In genomic region chr9:106929471-106930198, GRCh38 we compare ENCODE assay signal across 18 cellular contexts.
DNase-seq lines count a peak whose midpoint lies in the region; TF ChIP-seq lines count a peak whose summit lies in the region.
"Had no signal": no experiment of that assay in that cellular context is flagged by ENCODE, and none has a peak within 500 bp of the region (broad histone marks: within the 10 kb centered on the region; RNA-seq: fewer than 3 reads in every experiment).

No MANE protein-coding gene starts in this region.

- no peak for TF ChIP-seq EP300 in esophagus muscularis mucosa (IDR thresholded peaks at IDR 0.05)

- TF ChIP-seq CTCF in esophagus muscularis mucosa (IDR thresholded peaks at IDR 0.05) (no peak), hepatocyte (IDR thresholded peaks at IDR 0.05; ENCODE audit: poor library complexity) (no peak), thyroid gland (IDR thresholded peaks at IDR 0.05) (no peak)

- H3K9me3 ChIP-seq in esophagus muscularis mucosa: no peaks in the 10 kb centered on the region
- H3K9me3 ChIP-seq in hepatocyte (ENCODE audit: low read depth): no peaks in the 10 kb centered on the region
- H3K9me3 ChIP-seq in thyroid gland: no peaks in the 10 kb centered on the region

- H3K4me3 ChIP-seq in esophagus muscularis mucosa (no peak overlapping the region), hepatocyte (no peak overlapping the region), thyroid gland (replicated peaks in 1 of 3) (no peak overlapping the region)
- H3K4me3 ChIP-seq: BLaER1 treated with 17β-estradiol and CSF1 and Interleukin-3, amounts not matched to agents 10 nM and 100 nM; neural progenitor cell had no signal

- TF ChIP-seq POLR2A in esophagus muscularis mucosa (IDR thresholded peaks at IDR 0.05; ENCODE audit: low read depth): no peak
- peak in 1 of 2 donors; percentile 42 for TF ChIP-seq POLR2A in thyroid gland (IDR thresholded peaks at IDR 0.05)

- no peaks in the 10 kb centered on the region for H3K9me2 ChIP-seq in hepatocyte (replicated peaks; ENCODE audit: insufficient read depth)

- H3K4me1 ChIP-seq in esophagus muscularis mucosa (peaks cover 15 to 26% (median 20%) of the 10 kb centered on the region in 4 donors), hepatocyte (ENCODE audit: insufficient read depth) (peaks cover 11% of the 10 kb centered on the region), thyroid gland (peaks cover 14 to 18% of the 10 kb centered on the region in 2 donors)
- H3K4me1 ChIP-seq: BLaER1 treated with 17β-estradiol and CSF1 and Interleukin-3, amounts not matched to agents 10 nM and 100 nM had no signal

- H3K27me3 ChIP-seq in esophagus muscularis mucosa (no peaks in the 10 kb centered on the region), hepatocyte (no peaks in the 10 kb centered on the region), thyroid gland (no peaks in the 10 kb centered on the region)
- H3K27me3 ChIP-seq: BLaER1 treated with 17β-estradiol and CSF1 and Interleukin-3, amounts not matched to agents 10 nM and 100 nM; neural progenitor cell had no signal

- no peak overlapping the region for H2AFZ ChIP-seq in hepatocyte
- H2AFZ ChIP-seq: neural progenitor cell had no signal

- DNase-seq in amniotic epithelial cell (ENCODE audit: low read depth): peak; percentile 51
- no peak for DNase-seq in esophagus muscularis mucosa (ENCODE audit: extremely low spot score)
- no peak for DNase-seq in hepatocyte (ENCODE audit: low spot score)
- DNase-seq in thyroid gland: peak; percentile 78 to 85
- no peak for DNase-seq in NCI-H82 treated with DMSO at 0.1 percent for 48 hours (lab: John Stamatoyannopoulos, UW; ENCODE audit: unreplicated experiment)
- DNase-seq in HEK293T (ENCODE audit: extremely low spot score): no peak
- no peak for DNase-seq in HCEC 1CT
- DNase-seq: activated CD4-positive, alpha-beta T cell treated with anti-CD3 and anti-CD28 coated beads for 4 hours; activated naive CD4-positive, alpha-beta T cell; DMS 273 treated with DMSO at 0.1 percent for 48 hours; effector CD4-positive, alpha-beta T cell; foreskin melanocyte; NCI-H1930; NCI-H69; PC-3; stimulated activated CD4-positive, alpha-beta T cell treated with anti-CD3 and anti-CD28 coated beads, Interleukin-2, amount 100 ng/mL, for 48 hours had no signal

- POLR2A ChIA-PET in HEK293T (lab: Yijun Ruan, JAX): interaction anchor here (1.2 kb wide), 1 partner anchor 8 kb away, joined by 3 read pairs; no protein-coding TSS in a partner anchor

- CTCF ChIA-PET in HEK293T (lab: Yijun Ruan, JAX): no interaction called here

- intact Hi-C loops in esophagus muscularis mucosa (cut with DNase I) (no loop called here), thyroid gland (cut with DNase I) (loop anchor here (10.0 kb wide), 1 partner anchor 75 kb away; no protein-coding TSS in a partner anchor)

- H3K27ac ChIP-seq in esophagus muscularis mucosa (replicated peaks in 1 of 4) (peak overlapping the region in 3 of 4 donors; percentile 0 to 65 (median 49)), hepatocyte (peak overlapping the region; percentile 27), thyroid gland (peak overlapping the region; percentile 76 to 79 (median 78))
- H3K27ac ChIP-seq: BLaER1 treated with 17β-estradiol and CSF1 and Interleukin-3, amounts not matched to agents 10 nM and 100 nM; neural progenitor cell had no signal

- peaks cover 12 to 81% (median 65%) of the 10 kb centered on the region in 4 donors for H3K36me3 ChIP-seq in esophagus muscularis mucosa
- no peaks in the 10 kb centered on the region for H3K36me3 ChIP-seq in hepatocyte (replicated peaks; ENCODE audit: insufficient read depth, low read depth)
- H3K36me3 ChIP-seq in thyroid gland: peaks cover 20 to 22% of the 10 kb centered on the region in 2 donors

- peaks cover 43% of the 10 kb centered on the region for H3K79me2 ChIP-seq in hepatocyte

- no peaks in the 10 kb centered on the region for H4K20me1 ChIP-seq in hepatocyte (ENCODE audit: insufficient read depth, poor library complexity, severe bottlenecking)
- H4K20me1 ChIP-seq: BLaER1 treated with 17β-estradiol and CSF1 and Interleukin-3, amounts not matched to agents 10 nM and 100 nM had no signal

- H3K4me2 ChIP-seq in hepatocyte: no peak overlapping the region
- H3K4me2 ChIP-seq: BLaER1 treated with 17β-estradiol and CSF1 and Interleukin-3, amounts not matched to agents 10 nM and 100 nM; neural progenitor cell had no signal

- 30% methylated on average over 11 of the region's 11 CpGs for WGBS in esophagus muscularis mucosa
- 83% methylated on average over 11 of the region's 11 CpGs for WGBS in hepatocyte (ENCODE audit: low lambda C conversion rate, missing lambda C conversion rate)
- WGBS in thyroid gland, 2 donors: 25 to 34% methylated on average over 11 of the region's 11 CpGs

TF ChIP-seq in HEK293T, 16 proteins besides CTCF, POLR2A, EP300 and RAD21:
- no peak for TF ChIP-seq BHLHE40 (IDR thresholded peaks at IDR 0.05; ENCODE audit: borderline replicate concordance)
- no peak for TF ChIP-seq LEF1 (IDR thresholded peaks at IDR 0.05; ENCODE audit: borderline replicate concordance)
- no peak for TF ChIP-seq FOXM1 (IDR thresholded peaks at IDR 0.05; ENCODE audit: borderline replicate concordance)
- TF ChIP-seq FOXK2 (IDR thresholded peaks at IDR 0.05): no peak
- TF ChIP-seq ZNF384 (IDR thresholded peaks at IDR 0.05): no peak
- TF ChIP-seq SUZ12 (IDR thresholded peaks at IDR 0.05): no peak
- TF ChIP-seq NFRKB (IDR thresholded peaks at IDR 0.05): no peak
- no peak for TF ChIP-seq SP1 (IDR thresholded peaks at IDR 0.05)
- no peak for TF ChIP-seq HDGF (IDR thresholded peaks at IDR 0.05; ENCODE audit: borderline replicate concordance)
- no peak for TF ChIP-seq PKNOX1 (IDR thresholded peaks at IDR 0.05)
- TF ChIP-seq L3MBTL2 (conservative IDR thresholded peaks at IDR 0.05): no peak
- TF ChIP-seq FOXA1 (IDR thresholded peaks at IDR 0.05): no peak
- TF ChIP-seq ELF4 (IDR thresholded peaks at IDR 0.05): no peak
- no peak for TF ChIP-seq TARDBP (IDR thresholded peaks at IDR 0.05)
- no peak for TF ChIP-seq CTBP1 (IDR thresholded peaks at IDR 0.05; ENCODE audit: borderline replicate concordance)
- no peak for TF ChIP-seq ARNT (IDR thresholded peaks at IDR 0.05)

Comparison
In these comparisons a context has a peak if more than half of its experiments do, and no peak if none do; other contexts are left out.
1. DNase-seq: peak in amniotic epithelial cell (single experiment) and thyroid gland (2 of 2); none in esophagus muscularis mucosa (single experiment), hepatocyte (single experiment), NCI-H82 treated with DMSO at 0.1 percent for 48 hours (single experiment), HEK293T (single experiment) and HCEC 1CT (single experiment).
2. H3K27ac ChIP-seq: peak in every context shown above with its lines; median percentile 78 in thyroid gland; 49 in esophagus muscularis mucosa; 27 in hepatocyte.